In genomic region chr3:46835059-46835458, GRCh38 we compare ENCODE assay signal across 19 cellular contexts. TPM values are rescaled to one million over a fixed set of nuclear protein-coding genes. Genes with fewer than 3 reads are reported as not detected.
A peak's percentile ranks its signal among the peaks of the same experiment; 100 is the strongest.
DNase-seq lines count a peak whose midpoint lies in the region; ATAC-seq, FAIRE-seq and TF ChIP-seq lines count a peak whose summit lies in the region.
"Had no signal": no experiment of that assay in that cellular context is flagged by ENCODE, and none has a peak within 500 bp of the region (broad histone marks: within the 10 kb centered on the region; RNA-seq: fewer than 3 reads in every experiment).

No MANE protein-coding gene starts in this region.

- in situ Hi-C loops in K562 (cut with MboI): no loop called here

- POLR2A ChIA-PET in K562 (lab: Yijun Ruan, JAX): interaction anchor here (1.4 kb wide), 1 partner anchor 152 kb away, joined by 5 read pairs; no protein-coding TSS in a partner anchor

- H3K36me3 Mint-ChIP-seq in activated CD8-positive, alpha-beta memory T cell treated with anti-CD3 and anti-CD28 coated beads, Interleukin-2, amount 10 ng/mL, durations not matched to agents 7 days and 5 days: peaks cover 7% of the 10 kb centered on the region
- peaks cover 17% of the 10 kb centered on the region for H3K36me3 Mint-ChIP-seq in type B pancreatic cell
- H3K36me3 Mint-ChIP-seq: CD14-positive monocyte had no signal

- peaks cover 3% of the 10 kb centered on the region for H3K27me3 Mint-ChIP-seq in activated CD8-positive, alpha-beta memory T cell treated with anti-CD3 and anti-CD28 coated beads, Interleukin-2, amount 10 ng/mL, durations not matched to agents 7 days and 5 days
- no peaks in the 10 kb centered on the region for H3K27me3 Mint-ChIP-seq in type B pancreatic cell
- H3K27me3 Mint-ChIP-seq: IgD-negative memory B cell had no signal

- no peaks in the 10 kb centered on the region for H3K4me1 Mint-ChIP-seq in activated CD8-positive, alpha-beta memory T cell treated with anti-CD3 and anti-CD28 coated beads, Interleukin-2, amount 10 ng/mL, durations not matched to agents 7 days and 5 days
- H3K4me1 Mint-ChIP-seq in type B pancreatic cell (ENCODE audit: unreplicated experiment): no peaks in the 10 kb centered on the region
- H3K4me1 Mint-ChIP-seq: CD14-positive monocyte, IgD-negative memory B cell had no signal

- no peak overlapping the region for H3K27ac Mint-ChIP-seq in activated CD8-positive, alpha-beta memory T cell treated with anti-CD3 and anti-CD28 coated beads, Interleukin-2, amount 10 ng/mL, durations not matched to agents 7 days and 5 days
- H3K27ac Mint-ChIP-seq in type B pancreatic cell: no peak overlapping the region
- H3K27ac Mint-ChIP-seq: CD8-positive, alpha-beta T cell; HFFc6; IgD-negative memory B cell had no signal

- H3K4me3 ChIP-seq in K562 (no peak overlapping the region), pancreas (no peak overlapping the region)
- H3K4me3 ChIP-seq: HAP-1 had no signal

- H3K27ac ChIP-seq in K562 (ENCODE audit: extremely low read depth, low read depth, low read length) (no peak overlapping the region), pancreas (no peak overlapping the region)
- H3K27ac ChIP-seq: 22Rv1 had no signal

- ATAC-seq in activated CD8-positive, alpha-beta memory T cell treated with anti-CD3 and anti-CD28 coated beads, Interleukin-2, amount 10 ng/mL, durations not matched to agents 7 days and 5 days: no peak
- ATAC-seq in K562 (peak; percentile 64), pancreas (peak in 3 of 4 donors; percentile 67 to 80 (median 79))
- ATAC-seq: CD8-positive, alpha-beta T cell had no signal

- H3K36me3 ChIP-seq in K562 (ENCODE audit: control insufficient read depth, insufficient read depth, low read length) (no peaks in the 10 kb centered on the region), pancreas (no peaks in the 10 kb centered on the region)
- H3K36me3 ChIP-seq: HAP-1 had no signal

- H4K20me1 ChIP-seq in K562 (replicated peaks; ENCODE audit: control insufficient read depth, insufficient read depth, low read length): no peaks in the 10 kb centered on the region

- WGBS in K562 (ENCODE audit: insufficient coverage, low coverage, missing lambda C conversion rate): 11% methylated on average over 12 of the region's 12 CpGs
- WGBS in pancreas, 2 donors: 53 to 54% methylated on average over 12 of the region's 12 CpGs

- TF ChIP-seq CTCF in K562 (IDR thresholded peaks at IDR 0.05 in 2 of 3, conservative IDR thresholded peaks at IDR 0.05 in 1 of 3; ENCODE audit: insufficient read depth in 2 of 3, low read depth in 1 of 3, low read length in 3 of 3) (no peak), pancreas (IDR thresholded peaks at IDR 0.05) (no peak), type B pancreatic cell (conservative IDR thresholded peaks at IDR 0.05) (no peak)

- H3K9me3 ChIP-seq in K562 (replicated peaks; ENCODE audit: control insufficient read depth, insufficient read depth, low read depth, low read length): no peaks in the 10 kb centered on the region
- no peaks in the 10 kb centered on the region for H3K9me3 ChIP-seq in pancreas
- H3K9me3 ChIP-seq: HAP-1 had no signal

- H3K9me1 ChIP-seq in K562 (ENCODE audit: control insufficient read depth, insufficient read depth, low read length): no peaks in the 10 kb centered on the region

- H3K9me3 Mint-ChIP-seq in activated CD8-positive, alpha-beta memory T cell treated with anti-CD3 and anti-CD28 coated beads, Interleukin-2, amount 10 ng/mL, durations not matched to agents 7 days and 5 days (ENCODE audit: low read depth): peaks cover 10% of the 10 kb centered on the region
- H3K9me3 Mint-ChIP-seq in type B pancreatic cell: peaks cover 6% of the 10 kb centered on the region

- no peak overlapping the region for H2AFZ ChIP-seq in K562 (ENCODE audit: low read depth, low read length)

- H3K4me1 ChIP-seq in K562 (replicated peaks in 1 of 2; ENCODE audit: control insufficient read depth in 2 of 2, insufficient read depth in 2 of 2, low read length in 2 of 2) (peaks cover 0 to 11% of the 10 kb centered on the region in 2 experiments; a peak in 2 of 5 replicates), pancreas (no peaks in the 10 kb centered on the region)
- H3K4me1 ChIP-seq: HAP-1 had no signal

- intact Hi-C loops in K562 (cut with micrococcal nuclease) (no loop called here), pancreas (cut with DNase I) (no loop called here)

- no peak overlapping the region for H3K9ac ChIP-seq in K562 (ENCODE audit: insufficient read depth in 1 of 2, low read depth in 2 of 2, low read length in 2 of 2)

- no peak for TF ChIP-seq EP300 in K562 (IDR thresholded peaks at IDR 0.05; ENCODE audit: low read length)

- CTCF ChIA-PET in activated CD8-positive, alpha-beta memory T cell treated with anti-CD3 and anti-CD28 coated beads, Interleukin-2, amount 10 ng/mL, durations not matched to agents 7 days and 5 days (lab: Charles Lee): no interaction called here
- CTCF ChIA-PET in K562 (lab: Yijun Ruan, JAX; ENCODE audit: low intra/inter-chr PET ratio): no interaction called here

- no peaks in the 10 kb centered on the region for H3K79me2 ChIP-seq in K562 (ENCODE audit: control insufficient read depth, insufficient read depth, low read length)

- TF ChIP-seq RAD21 in K562 (CRISPR knock-in tag; conservative IDR thresholded peaks at IDR 0.05 in 1 of 2, IDR thresholded peaks at IDR 0.05 in 1 of 2): no peak

- no peak for FAIRE-seq in K562 (lab: Jason Lieb, UNC)
- no peak for FAIRE-seq in pancreas (lab: Jason Lieb, UNC)
- FAIRE-seq: GM19239, H1 had no signal

- BruUV-seq in K562 (replicated peaks; lab: Mats Ljungman, UMichigan): no TSS peak

- TF ChIP-seq POLR2A in K562 (conservative IDR thresholded peaks at IDR 0.05): no peak

- no peak overlapping the region for H3K4me3 Mint-ChIP-seq in activated CD8-positive, alpha-beta memory T cell treated with anti-CD3 and anti-CD28 coated beads, Interleukin-2, amount 10 ng/mL, durations not matched to agents 7 days and 5 days
- peak overlapping the region; percentile 18 for H3K4me3 Mint-ChIP-seq in type B pancreatic cell
- H3K4me3 Mint-ChIP-seq: CD14-positive monocyte; CD8-positive, alpha-beta T cell; HFFc6; IgD-negative memory B cell had no signal

- no peak overlapping the region for H3K4me2 ChIP-seq in K562 (ENCODE audit: insufficient read depth, low read length)

- DNase-seq in activated CD8-positive, alpha-beta memory T cell treated with anti-CD3 and anti-CD28 coated beads, Interleukin-2, amount 10 ng/mL, durations not matched to agents 7 days and 5 days: peak; percentile 15
- no peak for DNase-seq in activated CD8-positive, alpha-beta memory T cell treated with anti-CD3 and anti-CD28 coated beads for 24 hours
- DNase-seq in K562 (ENCODE audit: extremely low read depth in 1 of 4, low spot score in 3 of 4) (no peak), pancreas (no peak), type B pancreatic cell (ENCODE audit: extremely low spot score, unreplicated experiment) (no peak), SK-N-DZ (ENCODE audit: low spot score) (no peak), SIG-M5 (lab: John Stamatoyannopoulos, UW) (no peak)
- no peak for DNase-seq in activated naive CD4-positive, alpha-beta T cell treated with anti-CD3 and anti-CD28 coated beads, Interleukin-2, amount 50 U/mL, for 16 hours
- DNase-seq: CD8-positive, alpha-beta T cell; COR-L47; GF-D8; HFFc6 had no signal

- H3K27me3 ChIP-seq in K562 (ENCODE audit: control insufficient read depth in 2 of 2, insufficient read depth in 2 of 2, low read length in 2 of 2) (peaks cover 29 to 36% of the 10 kb centered on the region in 2 experiments), pancreas (no peaks in the 10 kb centered on the region)

RNA-seq across cellular contexts. Expression of gene MYL3, which starts 28.2 kb away (rescaled TPM):
- total RNA-seq in activated CD8-positive, alpha-beta memory T cell treated with anti-CD3 and anti-CD28 coated beads, Interleukin-2, amount 10 ng/mL, durations not matched to agents 7 days and 5 days: not detected
- total RNA-seq in K562 (2011; cell fraction: chromatin; rRNA removed; ENCODE audit: low replicate concordance): not detected in 2 replicates
- total RNA-seq in K562 (2011; cell fraction: nucleolus; rRNA removed): not detected in 2 replicates
- not detected in 2 replicates for total RNA-seq in K562 (2011; cell fraction: nucleoplasm; rRNA removed)
- total RNA-seq in K562 (2014; rRNA removed) (0.14 TPM in 1 of 2 replicates, not detected in the other), K562 (2014; rRNA removed; fragmentation: Illumina TruSeq; extraction: Trizol) (not detected in 2 replicates), K562 (2015; rRNA removed; fragmentation: Illumina TruSeq; extraction: Trizol) (not detected in 2 replicates), K562 (2021) (not detected in 2 replicates), pancreas (1 to 10 TPM in 1 of 6 donors, under 1 TPM in 3, not detected in 2; 0.26 to 2.4 (median 0.37) TPM), type B pancreatic cell (ENCODE audit: low replicate concordance) (5.4 and 20.8 TPM in 2 replicates)
- polyA plus RNA-seq in K562 (2011; rRNA removed) (not detected in 2 replicates), K562 (2014; fragmentation: Illumina TruSeq; extraction: Trizol) (not detected in 2 replicates), K562 (2014; fragmentation: Nextera tagmentation; extraction: Ambion mirVana) (under 1 TPM in 1 of 2 experiments, not detected in 1; 0.45 TPM), K562 (2014; rRNA removed) (not detected in 2 replicates), pancreas (1 to 10 TPM; 1.0 to 2.5 TPM)
- polyA plus RNA-seq in K562 (2011; cell fraction: cytosol; rRNA removed): not detected in 2 replicates
- not detected in 2 replicates for polyA plus RNA-seq in K562 (2011; cell fraction: nucleus; rRNA removed)
- polyA plus RNA-seq in K562 (2012): not detected in 2 replicates
- not detected in 2 replicates for polyA minus RNA-seq in K562 (2011; rRNA and poly(A)+ RNA removed)
- not detected in 2 replicates for polyA minus RNA-seq in K562 (2011; cell fraction: cytosol; rRNA and poly(A)+ RNA removed)
- polyA minus RNA-seq in K562 (2011; cell fraction: nucleus; rRNA and poly(A)+ RNA removed): not detected in 2 replicates
- not detected in 2 replicates for polyA plus RNA-seq in SK-N-DZ (2014; cell fraction: cytosol; rRNA removed)
- polyA plus RNA-seq in SK-N-DZ (2014; cell fraction: nucleus; rRNA removed): not detected in 2 replicates
- total RNA-seq: A673; CD8-positive, alpha-beta T cell; H1 had no signal
- polyA plus RNA-seq: CD14-positive monocyte, IgD-negative memory B cell had no signal

RNA-seq across cellular contexts. Expression of gene PTH1R, which starts 42.5 kb away (rescaled TPM):
- not detected for total RNA-seq in activated CD8-positive, alpha-beta memory T cell treated with anti-CD3 and anti-CD28 coated beads, Interleukin-2, amount 10 ng/mL, durations not matched to agents 7 days and 5 days
- not detected in 2 replicates for total RNA-seq in K562 (2011; cell fraction: chromatin; rRNA removed; ENCODE audit: low replicate concordance)
- total RNA-seq in K562 (2011; cell fraction: nucleolus; rRNA removed): not detected in 2 replicates
- not detected in 2 replicates for total RNA-seq in K562 (2011; cell fraction: nucleoplasm; rRNA removed)
- total RNA-seq in K562 (2014; rRNA removed) (not detected in 2 replicates), K562 (2014; rRNA removed; fragmentation: Illumina TruSeq; extraction: Trizol) (not detected in 2 replicates), K562 (2015; rRNA removed; fragmentation: Illumina TruSeq; extraction: Trizol) (not detected in 2 replicates), K562 (2021) (not detected in 2 replicates), pancreas (1 to 10 TPM in 4 of 6 donors, under 1 TPM in 2; 0.49 to 2.9 (median 1.3) TPM), type B pancreatic cell (ENCODE audit: low replicate concordance) (63.0 and 83.1 TPM in 2 replicates)
- polyA plus RNA-seq in K562 (2011; rRNA removed) (not detected in 2 replicates), K562 (2014; fragmentation: Illumina TruSeq; extraction: Trizol) (not detected in 2 replicates), K562 (2014; fragmentation: Nextera tagmentation; extraction: Ambion mirVana) (not detected), K562 (2014; rRNA removed) (not detected in 2 replicates), pancreas (10 to 100 TPM; 32.0 to 34.8 TPM)
- polyA plus RNA-seq in K562 (2011; cell fraction: cytosol; rRNA removed): not detected in 2 replicates
- not detected in 2 replicates for polyA plus RNA-seq in K562 (2011; cell fraction: nucleus; rRNA removed)
- polyA plus RNA-seq in K562 (2012): not detected in 2 replicates
- not detected in 2 replicates for polyA minus RNA-seq in K562 (2011; rRNA and poly(A)+ RNA removed)
- polyA minus RNA-seq in K562 (2011; cell fraction: cytosol; rRNA and poly(A)+ RNA removed): not detected in 2 replicates
- not detected in 2 replicates for polyA minus RNA-seq in K562 (2011; cell fraction: nucleus; rRNA and poly(A)+ RNA removed)
- polyA plus RNA-seq in SK-N-DZ (2014; cell fraction: cytosol; rRNA removed): 0.43 and 0.46 TPM in 2 replicates
- polyA plus RNA-seq in SK-N-DZ (2014; cell fraction: nucleus; rRNA removed): 1.3 and 2.0 TPM in 2 replicates
- total RNA-seq: CD8-positive, alpha-beta T cell had no signal
- polyA plus RNA-seq: CD14-positive monocyte, IgD-negative memory B cell had no signal

Comparison
In these comparisons a context has a peak if more than half of its experiments do, and no peak if none do; other contexts are left out.
1. RNA of gene PTH1R, which starts 42.5 kb away (total RNA-seq): 63.0 to 83.1 TPM in type B pancreatic cell; 0.49 to 2.9 TPM in pancreas, not detected in activated CD8-positive, alpha-beta memory T cell treated with anti-CD3 and anti-CD28 coated beads, Interleukin-2, amount 10 ng/mL, durations not matched to agents 7 days and 5 days and not detected in K562; every median in the first group is over 10 times any median in the second.